Comparison of ENCODE assay signal across 14 cellular contexts in genomic region chr17:3712811-3713463, GRCh38. TPM values are rescaled to one million over a fixed set of nuclear protein-coding genes. Genes with fewer than 3 reads are reported as not detected.
DNase-seq lines count a peak whose midpoint lies in the region; TF ChIP-seq lines count a peak whose summit lies in the region.
"Had no signal": no experiment of that assay in that cellular context is flagged by ENCODE, and none has a peak within 500 bp of the region (broad histone marks: within the 10 kb centered on the region; RNA-seq: fewer than 3 reads in every experiment).

No MANE protein-coding gene starts in this region.

- H3K4me2 ChIP-seq in SK-N-SH, result no peak overlapping the region
- H3K4me2 ChIP-seq: GM23338, smooth muscle cell had no signal

- no peaks in the 10 kb centered on the region for H3K9me3 ChIP-seq in KOPT-K1 (ENCODE audit: insufficient read depth, low read length, poor library complexity, severe bottlenecking)
- H3K9me3 ChIP-seq in SK-N-SH, result no peaks in the 10 kb centered on the region

- 83% methylated on average over 13 of the region's 13 CpGs for WGBS in SK-N-SH (ENCODE audit: low lambda C conversion rate)

- peak overlapping the region; percentile 97 for H3K27ac ChIP-seq in KOPT-K1 (ENCODE audit: low read depth, low read length, poor library complexity, severe bottlenecking)
- no peak overlapping the region for H3K27ac ChIP-seq in SK-N-SH (ENCODE audit: low read depth in 2 of 2, low read length in 1 of 2)
- H3K27ac ChIP-seq: dorsolateral prefrontal cortex had no signal

- POLR2A ChIA-PET in SK-N-SH (lab: Yijun Ruan, JAX), result no interaction called here

- H3K9me3 Mint-ChIP-seq in activated T-helper 2 cell treated with anti-CD3 and anti-CD28 coated beads, Interferon-gamma antibody, Interleukin-2, Interleukin-4, amounts not matched to agents 10 μg/mL and 5 μg/mL and 100 μg/mL, durations not matched to agents 14 hours and 24 hours and 36 hours, result no peaks in the 10 kb centered on the region
- H3K9me3 Mint-ChIP-seq: GM23338 had no signal

- H3K4me3 Mint-ChIP-seq in activated T-helper 2 cell treated with anti-CD3 and anti-CD28 coated beads, Interferon-gamma antibody, Interleukin-2, Interleukin-4, amounts not matched to agents 10 μg/mL and 5 μg/mL and 100 μg/mL, durations not matched to agents 14 hours and 24 hours and 36 hours (ENCODE audit: low read depth), result peak overlapping the region; percentile 9
- H3K4me3 Mint-ChIP-seq: GM23338 had no signal

- DNase-seq in activated naive CD4-positive, alpha-beta T cell treated with Interleukin-2 at 50 U/mL for 16 hours, result peak; percentile 21
- DNase-seq in activated naive CD4-positive, alpha-beta T cell (lab: John Stamatoyannopoulos, UW), result no peak
- DNase-seq in activated T-helper 2 cell treated with anti-CD3 and anti-CD28 coated beads, Interferon-gamma antibody, Interleukin-2, Interleukin-4, amounts not matched to agents 10 μg/mL and 5 μg/mL and 100 μg/mL, durations not matched to agents 14 hours and 24 hours and 36 hours (ENCODE audit: low spot score), result peak; percentile 25
- DNase-seq in stimulated activated CD8-positive, alpha-beta memory T cell treated with anti-CD3 and anti-CD28 coated beads, Interleukin-4, amount 100 ng/mL, for 48 hours, result peak; percentile 59
- DNase-seq in SK-N-SH (no peak), DMS79 treated with DMSO at 0.1 percent for 48 hours (lab: John Stamatoyannopoulos, UW) (no peak), NCI-H748 (lab: John Stamatoyannopoulos, UW; ENCODE audit: unreplicated experiment) (no peak)
- DNase-seq: aorta, DMS53, dorsolateral prefrontal cortex, NCI-H2171 had no signal

- H3K9me2 ChIP-seq in SK-N-SH, result no peaks in the 10 kb centered on the region

- peaks cover 63% of the 10 kb centered on the region for H3K4me1 Mint-ChIP-seq in activated T-helper 2 cell treated with anti-CD3 and anti-CD28 coated beads, Interferon-gamma antibody, Interleukin-2, Interleukin-4, amounts not matched to agents 10 μg/mL and 5 μg/mL and 100 μg/mL, durations not matched to agents 14 hours and 24 hours and 36 hours (ENCODE audit: low read depth)
- H3K4me1 Mint-ChIP-seq: GM23338 had no signal

- H3K36me3 ChIP-seq in KOPT-K1 (ENCODE audit: insufficient read depth, low read length) (peaks cover 47% of the 10 kb centered on the region), SK-N-SH (replicated peaks in 1 of 2; ENCODE audit: control insufficient read depth in 1 of 2, insufficient read depth in 2 of 2, low read length in 1 of 2) (peaks cover 25 to 29% of the 10 kb centered on the region in 2 experiments)

- peaks cover 5% of the 10 kb centered on the region for H3F3A ChIP-seq in SK-N-SH (replicated peaks; ENCODE audit: insufficient read depth)

- no peak overlapping the region for H2AFZ ChIP-seq in SK-N-SH (ENCODE audit: low read depth)
- H2AFZ ChIP-seq: GM23338 had no signal

- intact Hi-C loops in activated T-helper 2 cell treated with anti-CD3 and anti-CD28 coated beads, Interferon-gamma antibody, Interleukin-2, Interleukin-4, amounts not matched to agents 10 μg/mL and 5 μg/mL and 100 μg/mL, durations not matched to agents 14 hours and 24 hours and 36 hours (cut with micrococcal nuclease), result loop anchor here (5.0 kb wide), 1 partner anchor 84 kb away; no protein-coding TSS in a partner anchor

- no peaks in the 10 kb centered on the region for H4K20me1 ChIP-seq in SK-N-SH (ENCODE audit: insufficient read depth)

- no peaks in the 10 kb centered on the region for H3K27me3 ChIP-seq in SK-N-SH (ENCODE audit: insufficient read depth)
- H3K27me3 ChIP-seq: dorsolateral prefrontal cortex had no signal

- no peak for TF ChIP-seq EP300 in SK-N-SH (IDR thresholded peaks at IDR 0.05; ENCODE audit: borderline replicate concordance in 1 of 2, low read depth in 1 of 2, low read length in 1 of 2)

- no peak for TF ChIP-seq RAD21 in SK-N-SH (IDR thresholded peaks at IDR 0.05; ENCODE audit: low read length)

- H3K4me1 ChIP-seq in SK-N-SH (ENCODE audit: control insufficient read depth in 1 of 2, insufficient read depth in 2 of 2, low read depth in 1 of 2, low read length in 1 of 2), result 0 out of 4 replicates have a peak, but pooled peaks cover 0 to 4% of the 10 kb centered on the region in 2 experiments

- no peak overlapping the region for H3K4me3 ChIP-seq in SK-N-SH (ENCODE audit: low read depth in 2 of 2, low read length in 1 of 2)
- H3K4me3 ChIP-seq: dorsolateral prefrontal cortex, GM23338, smooth muscle cell had no signal

- H3K36me3 Mint-ChIP-seq in activated T-helper 2 cell treated with anti-CD3 and anti-CD28 coated beads, Interferon-gamma antibody, Interleukin-2, Interleukin-4, amounts not matched to agents 10 μg/mL and 5 μg/mL and 100 μg/mL, durations not matched to agents 14 hours and 24 hours and 36 hours (ENCODE audit: low read depth), result peaks cover 78% of the 10 kb centered on the region

- CTCF ChIA-PET in SK-N-SH (lab: Yijun Ruan, JAX), result no interaction called here

- no peak overlapping the region for H3K9ac ChIP-seq in SK-N-SH

- H3K27me3 Mint-ChIP-seq in activated T-helper 2 cell treated with anti-CD3 and anti-CD28 coated beads, Interferon-gamma antibody, Interleukin-2, Interleukin-4, amounts not matched to agents 10 μg/mL and 5 μg/mL and 100 μg/mL, durations not matched to agents 14 hours and 24 hours and 36 hours (ENCODE audit: low read depth), result no peaks in the 10 kb centered on the region

- H3K27ac Mint-ChIP-seq in activated T-helper 2 cell treated with anti-CD3 and anti-CD28 coated beads, Interferon-gamma antibody, Interleukin-2, Interleukin-4, amounts not matched to agents 10 μg/mL and 5 μg/mL and 100 μg/mL, durations not matched to agents 14 hours and 24 hours and 36 hours, result peak overlapping the region; percentile 71
- H3K27ac Mint-ChIP-seq: GM23338 had no signal

- TF ChIP-seq CTCF in SK-N-SH (IDR thresholded peaks at IDR 0.05), result no peak

- no peaks in the 10 kb centered on the region for H3K79me2 ChIP-seq in SK-N-SH (ENCODE audit: insufficient read depth)

TF ChIP-seq in SK-N-SH, 30 proteins besides CTCF, POLR2A, EP300 and RAD21 (continues in another document):
- TF ChIP-seq RCOR1 (IDR thresholded peaks at IDR 0.05; ENCODE audit: low read length), result no peak
- no peak for TF ChIP-seq TAF1 (IDR thresholded peaks at IDR 0.05; ENCODE audit: borderline replicate concordance, low read depth, low read length)
- TF ChIP-seq POLR2AphosphoS5 (IDR thresholded peaks at IDR 0.05; ENCODE audit: low read depth, low read length), result no peak
- no peak for TF ChIP-seq YY1 (IDR thresholded peaks at IDR 0.05; ENCODE audit: low read depth)
- no peak for TF ChIP-seq FOXJ3 (CRISPR knock-in tag; IDR thresholded peaks at IDR 0.05)
- TF ChIP-seq REST (IDR thresholded peaks at IDR 0.05; ENCODE audit: low read depth, low read length), result no peak
- TF ChIP-seq MEF2A (IDR thresholded peaks at IDR 0.05; ENCODE audit: borderline replicate concordance, low read depth), result no peak

RNA-seq across cellular contexts. Expression of gene HASPIN, which starts 10.8 kb away (rescaled TPM):
- total RNA-seq in activated T-helper 2 cell treated with anti-CD3 and anti-CD28 coated beads, Interferon-gamma antibody, Interleukin-2, Interleukin-4, amounts not matched to agents 10 μg/mL and 5 μg/mL and 100 μg/mL, durations not matched to agents 14 hours and 24 hours and 36 hours, result 23.0 and 23.4 TPM in 2 replicates
- polyA plus RNA-seq in SK-N-SH (2012; rRNA removed), result 1.2 and 1.4 TPM in 2 replicates
- polyA plus RNA-seq in SK-N-SH (2012; cell fraction: cytosol; rRNA removed), result 1.2 and 1.6 TPM in 2 replicates
- 0.55 and 0.80 TPM in 2 replicates for polyA plus RNA-seq in SK-N-SH (2012; cell fraction: nucleus; rRNA removed)
- polyA plus RNA-seq: aorta had no signal

RNA-seq across cellular contexts. Expression of gene P2RX5, which starts 17.0 kb away (rescaled TPM):
- 111 and 118 TPM in 2 replicates for total RNA-seq in activated T-helper 2 cell treated with anti-CD3 and anti-CD28 coated beads, Interferon-gamma antibody, Interleukin-2, Interleukin-4, amounts not matched to agents 10 μg/mL and 5 μg/mL and 100 μg/mL, durations not matched to agents 14 hours and 24 hours and 36 hours
- polyA plus RNA-seq in SK-N-SH (2012; rRNA removed), result 0.71 and 0.97 TPM in 2 replicates
- 0.62 and 0.94 TPM in 2 replicates for polyA plus RNA-seq in SK-N-SH (2012; cell fraction: cytosol; rRNA removed)
- polyA plus RNA-seq in SK-N-SH (2012; cell fraction: nucleus; rRNA removed), result 2.0 and 2.2 TPM in 2 replicates
- total RNA-seq: smooth muscle cell had no signal
- polyA plus RNA-seq: smooth muscle cell had no signal

RNA-seq across cellular contexts. Expression of gene EMC6, which starts 44.3 kb away (rescaled TPM):
- 61.7 and 64.9 TPM in 2 replicates for total RNA-seq in activated T-helper 2 cell treated with anti-CD3 and anti-CD28 coated beads, Interferon-gamma antibody, Interleukin-2, Interleukin-4, amounts not matched to agents 10 μg/mL and 5 μg/mL and 100 μg/mL, durations not matched to agents 14 hours and 24 hours and 36 hours
- 56.6 and 64.4 TPM in 2 replicates for polyA plus RNA-seq in SK-N-SH (2012; rRNA removed)
- polyA plus RNA-seq in SK-N-SH (2012; cell fraction: cytosol; rRNA removed), result 37.8 and 55.1 TPM in 2 replicates
- 20.0 and 20.1 TPM in 2 replicates for polyA plus RNA-seq in SK-N-SH (2012; cell fraction: nucleus; rRNA removed)

RNA-seq across cellular contexts. Expression of gene TAX1BP3, which starts 44.6 kb away (rescaled TPM):
- total RNA-seq in activated T-helper 2 cell treated with anti-CD3 and anti-CD28 coated beads, Interferon-gamma antibody, Interleukin-2, Interleukin-4, amounts not matched to agents 10 μg/mL and 5 μg/mL and 100 μg/mL, durations not matched to agents 14 hours and 24 hours and 36 hours, result 39.0 and 40.9 TPM in 2 replicates
- 165 and 192 TPM in 2 replicates for polyA plus RNA-seq in SK-N-SH (2012; rRNA removed)
- polyA plus RNA-seq in SK-N-SH (2012; cell fraction: cytosol; rRNA removed), result 129 and 173 TPM in 2 replicates
- 92.2 and 93.2 TPM in 2 replicates for polyA plus RNA-seq in SK-N-SH (2012; cell fraction: nucleus; rRNA removed)

Comparison
In these comparisons a context has a peak if more than half of its experiments do, and no peak if none do; other contexts are left out.
1. DNase-seq: peak in activated naive CD4-positive, alpha-beta T cell treated with Interleukin-2 at 50 U/mL for 16 hours (single experiment), activated T-helper 2 cell treated with anti-CD3 and anti-CD28 coated beads, Interferon-gamma antibody, Interleukin-2, Interleukin-4, amounts not matched to agents 10 μg/mL and 5 μg/mL and 100 μg/mL, durations not matched to agents 14 hours and 24 hours and 36 hours (single experiment) and stimulated activated CD8-positive, alpha-beta memory T cell treated with anti-CD3 and anti-CD28 coated beads, Interleukin-4, amount 100 ng/mL, for 48 hours (single experiment); none in activated naive CD4-positive, alpha-beta T cell (0 of 4), SK-N-SH (single experiment), DMS79 treated with DMSO at 0.1 percent for 48 hours (single experiment) and NCI-H748 (single experiment).